Comparison of ENCODE assay signal across 23 cellular contexts in genomic region chr4:10662937-10663336, GRCh38. TPM values are rescaled to one million over a fixed set of nuclear protein-coding genes. Genes with fewer than 3 reads are reported as not detected.
A peak's percentile ranks its signal among the peaks of the same experiment; 100 is the strongest.
DNase-seq lines count a peak whose midpoint lies in the region; ATAC-seq and TF ChIP-seq lines count a peak whose summit lies in the region.
"Had no signal": no experiment of that assay in that cellular context is flagged by ENCODE, and none has a peak within 500 bp of the region (broad histone marks: within the 10 kb centered on the region; RNA-seq: fewer than 3 reads in every experiment).

No MANE protein-coding gene starts in this region.

- intact Hi-C loops in IMR-90 (cut with micrococcal nuclease), result no loop called here
- intact Hi-C loops in psoas muscle (cut with DNase I), result no loop called here

- no peak for TF ChIP-seq RAD21 in IMR-90 (IDR thresholded peaks at IDR 0.05; ENCODE audit: low read length)

- H3K4me1 ChIP-seq in IMR-90 (ENCODE audit: control insufficient read depth, insufficient read depth, low read length), result peaks cover 2% of the 10 kb centered on the region; the same call in 1 of the 2 replicates
- peaks cover 2% of the 10 kb centered on the region for H3K4me1 ChIP-seq in mesenchymal stem cell (ENCODE audit: control insufficient read depth, insufficient read depth, low read depth, low read length)
- no peaks in the 10 kb centered on the region for H3K4me1 ChIP-seq in psoas muscle
- H3K4me1 ChIP-seq: BE2C had no signal

- H2AK5ac ChIP-seq in IMR-90 (ENCODE audit: low read depth, low read length) (no peak overlapping the region), mesenchymal stem cell (ENCODE audit: low read length, severe bottlenecking) (peak overlapping the region; percentile 24)

- no peak overlapping the region for H2BK20ac ChIP-seq in IMR-90 (ENCODE audit: low read depth, low read length)

- H3K23ac ChIP-seq in IMR-90 (ENCODE audit: low read depth, low read length) (no peak overlapping the region), mesenchymal stem cell (ENCODE audit: low read length in 2 of 2) (no peak overlapping the region)

- no peak overlapping the region for H2BK12ac ChIP-seq in mesenchymal stem cell (ENCODE audit: low read length in 2 of 2)

- no peak overlapping the region for H2AK9ac ChIP-seq in IMR-90 (replicated peaks; ENCODE audit: low read depth, low read length, poor library complexity)

- H3K27me3 ChIP-seq in IMR-90 (ENCODE audit: control insufficient read depth, insufficient read depth, low read length) (peaks cover 12% of the 10 kb centered on the region), mesenchymal stem cell (ENCODE audit: control insufficient read depth in 1 of 2, insufficient read depth in 1 of 2, low read length in 2 of 2) (peaks cover 0 to 16% of the 10 kb centered on the region in 2 experiments), psoas muscle (ENCODE audit: insufficient read depth in 3 of 3, low read length in 2 of 3) (no peaks in the 10 kb centered on the region)
- H3K27me3 ChIP-seq: BE2C had no signal

- no peak overlapping the region for H2BK5ac ChIP-seq in IMR-90 (ENCODE audit: low read depth, low read length, poor library complexity, severe bottlenecking)
- no peak overlapping the region for H2BK5ac ChIP-seq in mesenchymal stem cell (ENCODE audit: low read depth, low read length, poor library complexity, severe bottlenecking)

- POLR2A ChIA-PET in IMR-90 (lab: Charles Lee; ENCODE audit: unreplicated experiment), result no interaction called here

- in situ Hi-C loops in IMR-90 (cut with MboI; ENCODE audit: low sequenced_read_pairs), result no loop called here

- 0 out of 2 replicates have a peak, but pooled peaks cover 2% of the 10 kb centered on the region for H3K9me3 ChIP-seq in IMR-90 (ENCODE audit: control insufficient read depth, insufficient read depth, low read length)
- H3K9me3 ChIP-seq in mesenchymal stem cell (ENCODE audit: control insufficient read depth, low read length), result no peaks in the 10 kb centered on the region
- no peaks in the 10 kb centered on the region for H3K9me3 ChIP-seq in psoas muscle
- H3K9me3 ChIP-seq: BE2C had no signal

- H3K14ac ChIP-seq in IMR-90 (replicated peaks; ENCODE audit: low read depth, low read length) (no peak overlapping the region), mesenchymal stem cell (ENCODE audit: low read length in 2 of 2) (no peak overlapping the region)

- H4K8ac ChIP-seq in IMR-90 (ENCODE audit: low read depth in 2 of 2, low read length in 2 of 2) (no peak overlapping the region), mesenchymal stem cell (ENCODE audit: low read length) (no peak overlapping the region)

- H3K9ac ChIP-seq in IMR-90 (ENCODE audit: low read depth, low read length), result no peak overlapping the region
- H3K9ac ChIP-seq in mesenchymal stem cell (ENCODE audit: low read length), result no peak overlapping the region

- H3K56ac ChIP-seq in IMR-90 (ENCODE audit: extremely low read depth, insufficient read depth, low read length), result no peak overlapping the region

- H3K27ac ChIP-seq in IMR-90 (ENCODE audit: insufficient read depth, low read length), result no peak overlapping the region
- no peak overlapping the region for H3K27ac ChIP-seq in mesenchymal stem cell (ENCODE audit: low read length, poor library complexity, severe bottlenecking)
- no peak overlapping the region for H3K27ac ChIP-seq in psoas muscle

- H3K4ac ChIP-seq in IMR-90 (ENCODE audit: low read depth, low read length) (no peak overlapping the region), mesenchymal stem cell (ENCODE audit: low read depth in 1 of 2, low read length in 2 of 2) (no peak overlapping the region)

- TF ChIP-seq CTCF in IMR-90 (conservative IDR thresholded peaks at IDR 0.05; ENCODE audit: low read depth, low read length) (no peak), psoas muscle (IDR thresholded peaks at IDR 0.05) (no peak)

- no CpG with 5 or more reads among the region's 5 CpGs for WGBS in IMR-90 (ENCODE audit: extremely low coverage in 2 of 2, insufficient read length in 1 of 2), 2 experiments
- 44% methylated on average over 5 of the region's 5 CpGs for WGBS in mesenchymal stem cell
- 79 to 89% (median 80%) methylated on average over 5 of the region's 5 CpGs for WGBS in psoas muscle, 3 donors

- no peak overlapping the region for H2BK15ac ChIP-seq in IMR-90 (ENCODE audit: low read depth, low read length)
- no peak overlapping the region for H2BK15ac ChIP-seq in mesenchymal stem cell (ENCODE audit: low read depth, poor library complexity, severe bottlenecking)

- DNase-seq in ELF-1 (ENCODE audit: low read depth, low spot score) (peak; percentile 28), IMR-90 (no peak), amniotic epithelial cell (ENCODE audit: low read depth) (peak; percentile 83), mesenchymal stem cell (peak; percentile 12), psoas muscle (no peak), NCI-H446 (lab: John Stamatoyannopoulos, UW) (no peak)
- DNase-seq: ACHN; BE2C; C1 segment of cervical spinal cord; CD4-positive, CD25-positive, alpha-beta regulatory T cell; CD8-positive, alpha-beta memory T cell; COR-L47; DMS 273 treated with DMSO at 0.1 percent for 48 hours; DMS53; DND-41; EL; GOT3; H7; HFFc6 had no signal

- ATAC-seq in IMR-90 (ENCODE audit: low read depth) (no peak), psoas muscle (no peak), HG03159 (IDR thresholded peaks at IDR 0.05; ENCODE audit: unreplicated experiment) (no peak)
- ATAC-seq: HCT116, HepG2 had no signal

- no TSS peak for BruUV-seq in IMR-90 (replicated peaks; lab: Mats Ljungman, UMichigan)

- dilution Hi-C loops in IMR-90 (cut with HindIII; ENCODE audit: low sequenced_read_pairs, unreplicated experiment), result no loop called here

- TF ChIP-seq POLR2A in IMR-90 (IDR thresholded peaks at IDR 0.05; ENCODE audit: low read depth, low read length), result no peak

- H4K91ac ChIP-seq in IMR-90 (ENCODE audit: insufficient read depth, low read depth, low read length) (no peak overlapping the region), mesenchymal stem cell (ENCODE audit: low read length) (no peak overlapping the region)

- H2AFZ ChIP-seq in IMR-90 (replicated peaks; ENCODE audit: low read length, poor library complexity) (peak overlapping the region; percentile 15), mesenchymal stem cell (ENCODE audit: low read depth, low read length) (no peak overlapping the region)

- no peaks in the 10 kb centered on the region for H3K9me1 ChIP-seq in IMR-90 (ENCODE audit: insufficient read depth, low read length)

- H3K79me1 ChIP-seq in IMR-90 (ENCODE audit: low read depth in 1 of 2, low read length in 2 of 2) (no peaks in the 10 kb centered on the region), mesenchymal stem cell (replicated peaks; ENCODE audit: low read length, poor library complexity, severe bottlenecking) (no peaks in the 10 kb centered on the region)

- CTCF ChIA-PET in IMR-90 (lab: Yijun Ruan, JAX), result no interaction called here

- H3K18ac ChIP-seq in IMR-90 (ENCODE audit: low read depth, low read length), result no peak overlapping the region
- no peak overlapping the region for H3K18ac ChIP-seq in mesenchymal stem cell (ENCODE audit: low read depth in 1 of 2, low read length in 2 of 2)

- no peak overlapping the region for H3K4me3 ChIP-seq in IMR-90 (ENCODE audit: insufficient read depth, low read depth, low read length)
- no peak overlapping the region for H3K4me3 ChIP-seq in mesenchymal stem cell (ENCODE audit: insufficient read depth in 1 of 2, low read depth in 1 of 2, low read length in 2 of 2)
- no peak overlapping the region for H3K4me3 ChIP-seq in psoas muscle

- H2BK120ac ChIP-seq in IMR-90 (ENCODE audit: low read depth, low read length), result no peak overlapping the region
- no peak overlapping the region for H2BK120ac ChIP-seq in mesenchymal stem cell (ENCODE audit: low read depth, low read length)

- H3K36me3 ChIP-seq in IMR-90 (ENCODE audit: control insufficient read depth, insufficient read depth, low read length) (no peaks in the 10 kb centered on the region), mesenchymal stem cell (ENCODE audit: control insufficient read depth in 1 of 2, insufficient read depth in 2 of 2, low read depth in 1 of 2, low read length in 2 of 2) (no peaks in the 10 kb centered on the region), psoas muscle (ENCODE audit: insufficient read depth in 1 of 2, low read depth in 1 of 2) (no peaks in the 10 kb centered on the region)
- H3K36me3 ChIP-seq: BE2C had no signal

- no peaks in the 10 kb centered on the region for H4K20me1 ChIP-seq in IMR-90 (ENCODE audit: insufficient read depth, low read length)

- H4K5ac ChIP-seq in IMR-90 (ENCODE audit: low read depth, low read length), result no peak overlapping the region

- H3K4me2 ChIP-seq in IMR-90 (ENCODE audit: low read depth, low read length), result no peak overlapping the region
- H3K4me2 ChIP-seq in mesenchymal stem cell (ENCODE audit: low read length, poor library complexity, severe bottlenecking), result no peak overlapping the region

TF ChIP-seq in IMR-90, 13 proteins besides CTCF, POLR2A, EP300 and RAD21 (continues in another document):
- TF ChIP-seq ELK1 (IDR thresholded peaks at IDR 0.05; ENCODE audit: borderline replicate concordance, low read depth, low read length) (no peak), FOS (IDR thresholded peaks at IDR 0.05; ENCODE audit: low read depth, low read length) (no peak), RFX5 (IDR thresholded peaks at IDR 0.05; ENCODE audit: low read depth, low read length) (no peak), MAZ (IDR thresholded peaks at IDR 0.05; ENCODE audit: borderline replicate concordance, low read depth, low read length) (no peak), CHD1 (IDR thresholded peaks at IDR 0.05; ENCODE audit: low read depth, low read length) (no peak)

RNA-seq across cellular contexts. Expression of gene CLNK, which starts 21.6 kb away (rescaled TPM):
- total RNA-seq in IMR-90 (2012; rRNA removed), result not detected in 2 replicates
- not detected in 2 replicates for polyA plus RNA-seq in IMR-90 (2012; rRNA removed)
- polyA plus RNA-seq in IMR-90 (2012; cell fraction: cytosol; rRNA removed), result not detected in 2 replicates
- not detected in 2 replicates for polyA plus RNA-seq in IMR-90 (2012; cell fraction: nucleus; rRNA removed; ENCODE audit: low replicate concordance)
- polyA plus RNA-seq in mesenchymal stem cell (2013, experiment 1 of 2), result not detected
- not detected for polyA plus RNA-seq in mesenchymal stem cell (2013, experiment 2 of 2)
- under 1 TPM in 1 of 4 donors, not detected in 3; 0.09 TPM for total RNA-seq in psoas muscle
- polyA plus RNA-seq in psoas muscle, result under 1 TPM in 1 of 3 donors, not detected in 2; 0.01 TPM
- total RNA-seq: A172, H7, HepG2, HFFc6 had no signal
- polyA plus RNA-seq: CD8-positive, alpha-beta memory T cell; HepG2 had no signal

Comparison
In these comparisons a context has a peak if more than half of its experiments do, and no peak if none do; other contexts are left out.
1. DNase-seq: peak in ELF-1 (single experiment), amniotic epithelial cell (single experiment) and mesenchymal stem cell (single experiment); none in IMR-90 (single experiment), psoas muscle (0 of 2) and NCI-H446 (0 of 2).